In genomic region chr20:46955601-46956556, GRCh38 we compare ENCODE assay signal across 1 cellular context.
TF ChIP-seq lines count a peak whose summit lies in the region.

No MANE protein-coding gene starts in this region.

TF ChIP-seq in GM12878, 131 proteins besides CTCF, POLR2A, EP300 and RAD21 (continued from another document):
- TF ChIP-seq ZBTB40 (IDR thresholded peaks at IDR 0.05; ENCODE audit: borderline replicate concordance) (peak; percentile 76), ZNF24 (IDR thresholded peaks at IDR 0.05) (no peak), BHLHE40 (IDR thresholded peaks at IDR 0.05; ENCODE audit: borderline replicate concordance in 1 of 2, low read depth in 2 of 2, low read length in 1 of 2) (no peak), WRNIP1 (IDR thresholded peaks at IDR 0.05; ENCODE audit: borderline replicate concordance, low read depth, low read length) (no peak), RELA (IDR thresholded peaks at IDR 0.05; ENCODE audit: borderline replicate concordance, partially characterized antibody) (no peak)
